In genomic region chr10:71849461-71849908, GRCh38 we compare ENCODE assay signal across 9 cellular contexts.
DNase-seq lines count a peak whose midpoint lies in the region; ATAC-seq and TF ChIP-seq lines count a peak whose summit lies in the region.
"Had no signal": no experiment of that assay in that cellular context is flagged by ENCODE, and none has a peak within 500 bp of the region (broad histone marks: within the 10 kb centered on the region; RNA-seq: fewer than 3 reads in every experiment).

No MANE protein-coding gene starts in this region.

- no peaks in the 10 kb centered on the region for H3K9me3 ChIP-seq in SK-N-MC (ENCODE audit: low read depth, low read length)

- no peaks in the 10 kb centered on the region for H3K27me3 ChIP-seq in GM06990 (replicated peaks; ENCODE audit: control insufficient read depth, insufficient read depth, low read length)
- H3K27me3 ChIP-seq in rectal smooth muscle tissue (ENCODE audit: control insufficient read depth, insufficient read depth, low read length) = no peaks in the 10 kb centered on the region

- H3K9ac ChIP-seq in SK-N-MC (ENCODE audit: insufficient read length) = no peak overlapping the region
- no peak overlapping the region for H3K9ac ChIP-seq in rectal smooth muscle tissue (ENCODE audit: low read length)

- peaks cover 8% of the 10 kb centered on the region for H3K4me1 ChIP-seq in rectal smooth muscle tissue (ENCODE audit: control insufficient read depth, insufficient read depth, low read length)

- DNase-seq in GM06990 (ENCODE audit: extremely low read depth, insufficient read length) = no peak
- no peak for DNase-seq in SK-N-MC (ENCODE audit: low read depth, low spot score)
- no peak for DNase-seq in fibroblast of pulmonary artery (ENCODE audit: low read depth)
- no peak for DNase-seq in stimulated activated CD8-positive, alpha-beta memory T cell treated with anti-CD3 and anti-CD28 coated beads, Interleukin-4, amount 100 ng/mL, for 48 hours
- no peak for DNase-seq in cerebellar nuclear complex (lab: John Stamatoyannopoulos, UW)
- DNase-seq in HUDEP-2 (lab: John Stamatoyannopoulos, UW; ENCODE audit: unreplicated experiment in 76 of 76) = no peak
- DNase-seq: cortex of kidney had no signal

- no peak for ATAC-seq in GM19328 (IDR thresholded peaks at IDR 0.05; ENCODE audit: unreplicated experiment)

- H3K4me3 ChIP-seq in GM06990 (replicated peaks; ENCODE audit: low read depth, low read length) (peak overlapping the region; percentile 96; the same call in 1 of the 2 replicates), SK-N-MC (peak overlapping the region; percentile 82), fibroblast of pulmonary artery (replicated peaks; ENCODE audit: low read depth, low read length) (peak overlapping the region; percentile 82), rectal smooth muscle tissue (ENCODE audit: low read length) (peak overlapping the region; percentile 97)

- no peaks in the 10 kb centered on the region for H3K36me3 ChIP-seq in GM06990 (ENCODE audit: control insufficient read depth, insufficient read depth, low read length)
- H3K36me3 ChIP-seq in SK-N-MC (ENCODE audit: insufficient read depth, low read length) = no peaks in the 10 kb centered on the region
- peaks cover 3% of the 10 kb centered on the region for H3K36me3 ChIP-seq in rectal smooth muscle tissue (ENCODE audit: control insufficient read depth, insufficient read depth, low read length)

- TF ChIP-seq CTCF in GM06990 (IDR thresholded peaks at IDR 0.05; ENCODE audit: insufficient read depth, low read length, poor library complexity, severe bottlenecking) = no peak
- TF ChIP-seq CTCF in fibroblast of pulmonary artery (IDR thresholded peaks at IDR 0.05; ENCODE audit: low read length, missing control alignments) = no peak

- H3K27ac ChIP-seq in SK-N-MC (no peak overlapping the region), rectal smooth muscle tissue (ENCODE audit: low read depth, low read length) (no peak overlapping the region)
